ENCODE assay signal across 1 cellular context in the genomic region with DNA sequence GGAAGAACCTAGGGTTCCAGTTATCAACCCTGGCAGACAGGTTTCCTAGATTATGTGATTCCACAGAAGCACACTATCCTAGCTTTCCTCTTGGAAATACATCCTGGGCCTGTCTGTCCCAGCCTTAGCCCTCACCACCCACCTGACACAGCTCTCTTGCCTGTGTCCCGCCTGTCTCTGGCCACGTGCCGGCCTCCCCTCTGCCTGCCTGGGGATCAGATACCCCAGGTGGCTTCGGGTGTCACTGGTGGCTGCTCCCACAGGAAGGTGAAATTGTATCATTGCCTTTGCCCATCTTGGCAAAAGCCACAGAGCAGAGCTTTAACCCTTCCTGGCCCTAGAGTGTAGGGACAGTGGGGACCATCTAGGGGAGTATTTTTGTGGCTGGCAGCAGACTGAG.
TF ChIP-seq lines count a peak whose summit lies in the region.

No MANE protein-coding gene starts in this region.

TF ChIP-seq in liver, 16 proteins besides CTCF, POLR2A, EP300 and RAD21 (continued from another document):
- TF ChIP-seq, protein P1, sequence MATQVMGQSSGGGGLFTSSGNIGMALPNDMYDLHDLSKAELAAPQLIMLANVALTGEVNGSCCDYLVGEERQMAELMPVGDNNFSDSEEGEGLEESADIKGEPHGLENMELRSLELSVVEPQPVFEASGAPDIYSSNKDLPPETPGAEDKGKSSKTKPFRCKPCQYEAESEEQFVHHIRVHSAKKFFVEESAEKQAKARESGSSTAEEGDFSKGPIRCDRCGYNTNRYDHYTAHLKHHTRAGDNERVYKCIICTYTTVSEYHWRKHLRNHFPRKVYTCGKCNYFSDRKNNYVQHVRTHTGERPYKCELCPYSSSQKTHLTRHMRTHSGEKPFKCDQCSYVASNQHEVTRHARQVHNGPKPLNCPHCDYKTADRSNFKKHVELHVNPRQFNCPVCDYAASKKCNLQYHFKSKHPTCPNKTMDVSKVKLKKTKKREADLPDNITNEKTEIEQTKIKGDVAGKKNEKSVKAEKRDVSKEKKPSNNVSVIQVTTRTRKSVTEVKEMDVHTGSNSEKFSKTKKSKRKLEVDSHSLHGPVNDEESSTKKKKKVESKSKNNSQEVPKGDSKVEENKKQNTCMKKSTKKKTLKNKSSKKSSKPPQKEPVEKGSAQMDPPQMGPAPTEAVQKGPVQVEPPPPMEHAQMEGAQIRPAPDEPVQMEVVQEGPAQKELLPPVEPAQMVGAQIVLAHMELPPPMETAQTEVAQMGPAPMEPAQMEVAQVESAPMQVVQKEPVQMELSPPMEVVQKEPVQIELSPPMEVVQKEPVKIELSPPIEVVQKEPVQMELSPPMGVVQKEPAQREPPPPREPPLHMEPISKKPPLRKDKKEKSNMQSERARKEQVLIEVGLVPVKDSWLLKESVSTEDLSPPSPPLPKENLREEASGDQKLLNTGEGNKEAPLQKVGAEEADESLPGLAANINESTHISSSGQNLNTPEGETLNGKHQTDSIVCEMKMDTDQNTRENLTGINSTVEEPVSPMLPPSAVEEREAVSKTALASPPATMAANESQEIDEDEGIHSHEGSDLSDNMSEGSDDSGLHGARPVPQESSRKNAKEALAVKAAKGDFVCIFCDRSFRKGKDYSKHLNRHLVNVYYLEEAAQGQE (IDR thresholded peaks at IDR 0.05), result no peak
